In genomic region chr21:44424608-44425306, GRCh38 we compare ENCODE assay signal across 1 cellular context.
TF ChIP-seq lines count a peak whose summit lies in the region.

No MANE protein-coding gene starts in this region.

TF ChIP-seq in HEK293, 187 proteins besides CTCF, POLR2A, EP300 and RAD21 (continued from another document):
- TF ChIP-seq ZBTB26 (tag by site-specific recombination; optimal IDR thresholded peaks at IDR 0.05), result no peak
- no peak for TF ChIP-seq ZNF274 (IDR thresholded peaks at IDR 0.05; ENCODE audit: low read length)
- no peak for TF ChIP-seq ZNF274 (tag by site-specific recombination; IDR thresholded peaks at IDR 0.05; ENCODE audit: borderline replicate concordance)
- TF ChIP-seq, protein P1, sequence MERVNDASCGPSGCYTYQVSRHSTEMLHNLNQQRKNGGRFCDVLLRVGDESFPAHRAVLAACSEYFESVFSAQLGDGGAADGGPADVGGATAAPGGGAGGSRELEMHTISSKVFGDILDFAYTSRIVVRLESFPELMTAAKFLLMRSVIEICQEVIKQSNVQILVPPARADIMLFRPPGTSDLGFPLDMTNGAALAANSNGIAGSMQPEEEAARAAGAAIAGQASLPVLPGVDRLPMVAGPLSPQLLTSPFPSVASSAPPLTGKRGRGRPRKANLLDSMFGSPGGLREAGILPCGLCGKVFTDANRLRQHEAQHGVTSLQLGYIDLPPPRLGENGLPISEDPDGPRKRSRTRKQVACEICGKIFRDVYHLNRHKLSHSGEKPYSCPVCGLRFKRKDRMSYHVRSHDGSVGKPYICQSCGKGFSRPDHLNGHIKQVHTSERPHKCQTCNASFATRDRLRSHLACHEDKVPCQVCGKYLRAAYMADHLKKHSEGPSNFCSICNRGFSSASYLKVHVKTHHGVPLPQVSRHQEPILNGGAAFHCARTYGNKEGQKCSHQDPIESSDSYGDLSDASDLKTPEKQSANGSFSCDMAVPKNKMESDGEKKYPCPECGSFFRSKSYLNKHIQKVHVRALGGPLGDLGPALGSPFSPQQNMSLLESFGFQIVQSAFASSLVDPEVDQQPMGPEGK (tag by site-specific recombination; IDR thresholded peaks at IDR 0.05), result no peak
